3 cellular contexts compared by ENCODE assay signal in genomic region chr3:126990024-126990700, GRCh38.
TF ChIP-seq lines count a peak whose summit lies in the region.

No MANE protein-coding gene starts in this region.

TF ChIP-seq in A549, 52 proteins besides CTCF, POLR2A, EP300 and RAD21:
- no peak for TF ChIP-seq ATOH8 (CRISPR knock-in tag; IDR thresholded peaks at IDR 0.05; ENCODE audit: low read depth)
- peak; percentile 36 for TF ChIP-seq ZFP36 (IDR thresholded peaks at IDR 0.05; ENCODE audit: borderline replicate concordance, partially characterized antibody)
- no peak for TF ChIP-seq ZNF302 (CRISPR knock-in tag; IDR thresholded peaks at IDR 0.05)

TF ChIP-seq in HEK293, 187 proteins besides CTCF, POLR2A, EP300 and RAD21:
- no peak for TF ChIP-seq ZNF513 (tag by site-specific recombination; IDR thresholded peaks at IDR 0.05)
- no peak for TF ChIP-seq ZNF558 (tag by site-specific recombination; IDR thresholded peaks at IDR 0.05)
- TF ChIP-seq ZNF768 (tag by site-specific recombination; IDR thresholded peaks at IDR 0.05): peak; percentile 81
- no peak for TF ChIP-seq ZSCAN16 (tag by site-specific recombination; IDR thresholded peaks at IDR 0.05)
- no peak for TF ChIP-seq ZNF76 (tag by site-specific recombination; IDR thresholded peaks at IDR 0.05; ENCODE audit: borderline replicate concordance, low read depth)
- no peak for TF ChIP-seq HOXA7 (CRISPR knock-in tag; IDR thresholded peaks at IDR 0.05; ENCODE audit: borderline replicate concordance)
- no peak for TF ChIP-seq ZNF311 (tag by site-specific recombination; IDR thresholded peaks at IDR 0.05; ENCODE audit: borderline replicate concordance)

TF ChIP-seq in K562, 482 proteins besides CTCF, POLR2A, EP300 and RAD21:
- no peak for TF ChIP-seq PYGO2 (tag; IDR thresholded peaks at IDR 0.05)
- no peak for TF ChIP-seq FOXK1 (CRISPR knock-in tag; IDR thresholded peaks at IDR 0.05; ENCODE audit: borderline replicate concordance)
- TF ChIP-seq ZFP36 (IDR thresholded peaks at IDR 0.05; ENCODE audit: low read depth, low read length, partially characterized antibody): peak; percentile 77
- TF ChIP-seq KDM1A (IDR thresholded peaks at IDR 0.05): peak in 1 of 2 experiments; percentile 56; a peak in 1 of 4 replicates
- no peak for TF ChIP-seq TAF15 (IDR thresholded peaks at IDR 0.05; ENCODE audit: low read depth, low read length)
- TF ChIP-seq TSC22D4 (tag; IDR thresholded peaks at IDR 0.05): no peak
- TF ChIP-seq THAP12 (CRISPR knock-in tag; IDR thresholded peaks at IDR 0.05): no peak
- TF ChIP-seq BCOR (IDR thresholded peaks at IDR 0.05): peak; percentile 74
- no peak for TF ChIP-seq MEF2D (tag; conservative IDR thresholded peaks at IDR 0.05; ENCODE audit: low read depth)
- no peak for TF ChIP-seq ZNF707 (CRISPR knock-in tag; conservative IDR thresholded peaks at IDR 0.05)
- TF ChIP-seq TCFL5 (CRISPR knock-in tag; conservative IDR thresholded peaks at IDR 0.05): no peak
- no peak for TF ChIP-seq MBD1 (CRISPR knock-in tag; IDR thresholded peaks at IDR 0.05)
- no peak for TF ChIP-seq HBP1 (CRISPR knock-in tag; IDR thresholded peaks at IDR 0.05)
- TF ChIP-seq SIN3B (IDR thresholded peaks at IDR 0.05; ENCODE audit: low read depth): no peak
- no peak for TF ChIP-seq DDX20 (tag; IDR thresholded peaks at IDR 0.05; ENCODE audit: low read depth)
- TF ChIP-seq FOSL1 (tag; conservative IDR thresholded peaks at IDR 0.05): no peak
TF ChIP-seq in K562: peak in this region for 3.
